Comparison of ENCODE assay signal across 15 cellular contexts in genomic region chr1:46580140-46580903, GRCh38. TPM values are rescaled to one million over a fixed set of nuclear protein-coding genes. Genes with fewer than 3 reads are reported as not detected.
A peak's percentile ranks its signal among the peaks of the same experiment; 100 is the strongest.
DNase-seq lines count a peak whose midpoint lies in the region; ATAC-seq, FAIRE-seq and TF ChIP-seq lines count a peak whose summit lies in the region.
"Had no signal": no experiment of that assay in that cellular context is flagged by ENCODE, and none has a peak within 500 bp of the region (broad histone marks: within the 10 kb centered on the region; RNA-seq: fewer than 3 reads in every experiment).

No MANE protein-coding gene starts in this region.

- DNase-seq in A172 (ENCODE audit: low spot score) (peak; percentile 5), ELR (ENCODE audit: low read depth) (peak; percentile 24), SKM-1 (lab: John Stamatoyannopoulos, UW; ENCODE audit: unreplicated experiment) (peak; percentile 80), endothelial cell of umbilical vein (ENCODE audit: low read depth, low spot score) (no peak), iPS-NIHi7 (ENCODE audit: extremely low spot score) (no peak)
- DNase-seq: NCI-H2081 treated with DMSO at 0.1 percent for 48 hours, psoas muscle had no signal

- no peak overlapping the region for H3K4me3 ChIP-seq in endothelial cell of umbilical vein (replicated peaks in 1 of 3; ENCODE audit: insufficient read depth in 1 of 3, low read depth in 1 of 3, low read length in 3 of 3)
- H3K4me3 ChIP-seq: BLaER1, psoas muscle had no signal

- no peak overlapping the region for H3K27ac ChIP-seq in endothelial cell of umbilical vein (ENCODE audit: insufficient read depth, low read depth, low read length)
- H3K27ac ChIP-seq: BLaER1, KMS-11, psoas muscle had no signal

- H3K79me2 ChIP-seq in endothelial cell of umbilical vein (ENCODE audit: control insufficient read depth, insufficient read depth, low read length): no peaks in the 10 kb centered on the region

- H3K9ac ChIP-seq in endothelial cell of umbilical vein (replicated peaks; ENCODE audit: extremely low read depth, insufficient read depth, low read length): no peak overlapping the region
- H3K9ac ChIP-seq: BLaER1, KMS-11 had no signal

- CTCF ChIA-PET in endothelial cell of umbilical vein (lab: Charles Lee): interaction anchor here (1.6 kb wide), 1 partner anchor 45 kb away, joined by 3 read pairs; no protein-coding TSS in a partner anchor

- no peak for ATAC-seq in GM21529 (IDR thresholded peaks at IDR 0.05; ENCODE audit: unreplicated experiment)
- no peak for ATAC-seq in HG02938 (IDR thresholded peaks at IDR 0.05; ENCODE audit: unreplicated experiment)
- no peak for ATAC-seq in GM18520 (IDR thresholded peaks at IDR 0.05; ENCODE audit: unreplicated experiment)
- ATAC-seq: stimulated activated memory B cell treated with anti-CD40 and anti-IgM and Interleukin-4, amounts not matched to agents 10 μg/mL and 1 μg/mL and 100 μg/mL, for 72 hours had no signal

- intact Hi-C loops in endothelial cell of umbilical vein (cut with micrococcal nuclease): no loop called here

- H4K20me1 ChIP-seq in endothelial cell of umbilical vein (replicated peaks; ENCODE audit: control insufficient read depth, extremely low read depth, insufficient read depth, low read length): no peaks in the 10 kb centered on the region
- H4K20me1 ChIP-seq: BLaER1 had no signal

- H3K27me3 ChIP-seq in endothelial cell of umbilical vein (ENCODE audit: control insufficient read depth in 2 of 2, insufficient read depth in 2 of 2, low read length in 2 of 2): no peaks in the 10 kb centered on the region
- H3K27me3 ChIP-seq: BLaER1 had no signal

- H3K9me1 ChIP-seq in endothelial cell of umbilical vein (replicated peaks; ENCODE audit: control insufficient read depth, extremely low read depth, insufficient read depth, low read length): no peaks in the 10 kb centered on the region

- dilution Hi-C loops in endothelial cell of umbilical vein (cut with MboI; ENCODE audit: extremely low pct_ligation_motif_present, low sequenced_read_pairs): no loop called here

- peaks cover 5 to 6% of the 10 kb centered on the region in 2 experiments for H3K36me3 ChIP-seq in endothelial cell of umbilical vein (ENCODE audit: control insufficient read depth in 2 of 2, extremely low read depth in 1 of 2, insufficient read depth in 2 of 2, low read length in 2 of 2)

- no peaks in the 10 kb centered on the region for H3K9me3 ChIP-seq in endothelial cell of umbilical vein (replicated peaks; ENCODE audit: control insufficient read depth, insufficient read depth, low read length)
- H3K9me3 ChIP-seq: BLaER1, psoas muscle had no signal

- no peak overlapping the region for H3K4me2 ChIP-seq in endothelial cell of umbilical vein (ENCODE audit: insufficient read depth, low read length)
- H3K4me2 ChIP-seq: BLaER1, KMS-11 had no signal

- FAIRE-seq in endothelial cell of umbilical vein (lab: Jason Lieb, UNC): peak; percentile 28
- FAIRE-seq: islet of Langerhans had no signal

- BruUV-seq in endothelial cell of umbilical vein (replicated peaks; lab: Mats Ljungman, UMichigan): no TSS peak

- H3K4me1 ChIP-seq in endothelial cell of umbilical vein (ENCODE audit: control insufficient read depth, extremely low read depth, insufficient read depth, low read length): no peaks in the 10 kb centered on the region
- H3K4me1 ChIP-seq: BLaER1, psoas muscle had no signal

- no peak for TF ChIP-seq POLR2A in endothelial cell of umbilical vein (IDR thresholded peaks at IDR 0.05; ENCODE audit: low read depth, low read length)

- no peak overlapping the region for H2AFZ ChIP-seq in endothelial cell of umbilical vein (ENCODE audit: low read depth, low read length)

- POLR2A ChIA-PET in endothelial cell of umbilical vein (lab: Charles Lee): no interaction called here

- TF ChIP-seq CTCF in endothelial cell of umbilical vein (IDR thresholded peaks at IDR 0.05; ENCODE audit: extremely low read depth in 1 of 2, insufficient read depth in 1 of 2, low read depth in 1 of 2, low read length in 2 of 2): no peak

TF ChIP-seq in endothelial cell of umbilical vein, 7 proteins besides CTCF, POLR2A, EP300 and RAD21:
- TF ChIP-seq FOS (IDR thresholded peaks at IDR 0.05; ENCODE audit: borderline replicate concordance, insufficient read depth, low read length): peak; percentile 22
- no peak for TF ChIP-seq GATA2 (IDR thresholded peaks at IDR 0.05; ENCODE audit: insufficient read depth, insufficient read length, low read depth, low read length)

RNA-seq across cellular contexts. Expression of gene MKNK1, which starts 23.7 kb away (rescaled TPM):
- 26.7 and 32.3 TPM in 2 replicates for total RNA-seq in A172 (2014; rRNA removed; shearing (Covaris generic))
- total RNA-seq in endothelial cell of umbilical vein: 37.3 and 42.6 TPM in 2 replicates
- 28.9 and 32.9 TPM in 2 replicates for polyA plus RNA-seq in endothelial cell of umbilical vein
- 21.7 and 25.8 TPM in 2 replicates for polyA plus RNA-seq in endothelial cell of umbilical vein (2011; cell fraction: cytosol; rRNA removed)
- 116 and 119 TPM in 2 replicates for polyA plus RNA-seq in endothelial cell of umbilical vein (2011; cell fraction: nucleus; rRNA removed)
- polyA plus RNA-seq in endothelial cell of umbilical vein (2012): 26.3 and 35.3 TPM in 2 replicates
- 31.5 and 38.8 TPM in 2 replicates for polyA minus RNA-seq in endothelial cell of umbilical vein
- 10.1 TPM for polyA minus RNA-seq in endothelial cell of umbilical vein (2011; cell fraction: cytosol; rRNA and poly(A)+ RNA removed)
- 30.6 and 32.6 TPM in 2 replicates for polyA minus RNA-seq in endothelial cell of umbilical vein (2011; cell fraction: nucleus; rRNA and poly(A)+ RNA removed)

RNA-seq across cellular contexts. Expression of gene KNCN, which starts 28.9 kb away (rescaled TPM):
- not detected in 2 replicates for total RNA-seq in A172 (2014; rRNA removed; shearing (Covaris generic))
- not detected in 2 replicates for total RNA-seq in endothelial cell of umbilical vein
- not detected in 2 replicates for polyA plus RNA-seq in endothelial cell of umbilical vein
- not detected in 2 replicates for polyA plus RNA-seq in endothelial cell of umbilical vein (2011; cell fraction: cytosol; rRNA removed)
- not detected in 2 replicates for polyA plus RNA-seq in endothelial cell of umbilical vein (2011; cell fraction: nucleus; rRNA removed)
- not detected in 2 replicates for polyA plus RNA-seq in endothelial cell of umbilical vein (2012)
- not detected in 2 replicates for polyA minus RNA-seq in endothelial cell of umbilical vein
- polyA minus RNA-seq in endothelial cell of umbilical vein (2011; cell fraction: cytosol; rRNA and poly(A)+ RNA removed): not detected
- not detected in 2 replicates for polyA minus RNA-seq in endothelial cell of umbilical vein (2011; cell fraction: nucleus; rRNA and poly(A)+ RNA removed)
- total RNA-seq: mucosa of gallbladder, psoas muscle had no signal
- polyA plus RNA-seq: psoas muscle had no signal

RNA-seq across cellular contexts. Expression of gene MOB3C, which starts 36.3 kb away (rescaled TPM):
- 5.8 and 7.9 TPM in 2 replicates for total RNA-seq in A172 (2014; rRNA removed; shearing (Covaris generic))
- 6.5 and 8.4 TPM in 2 replicates for total RNA-seq in endothelial cell of umbilical vein
- polyA plus RNA-seq in endothelial cell of umbilical vein: 6.1 and 7.0 TPM in 2 replicates
- polyA plus RNA-seq in endothelial cell of umbilical vein (2011; cell fraction: cytosol; rRNA removed): 4.3 and 5.0 TPM in 2 replicates
- 9.3 and 10.8 TPM in 2 replicates for polyA plus RNA-seq in endothelial cell of umbilical vein (2011; cell fraction: nucleus; rRNA removed)
- polyA plus RNA-seq in endothelial cell of umbilical vein (2012): 2.5 and 4.1 TPM in 2 replicates
- 6.0 and 7.1 TPM in 2 replicates for polyA minus RNA-seq in endothelial cell of umbilical vein
- 4.4 TPM for polyA minus RNA-seq in endothelial cell of umbilical vein (2011; cell fraction: cytosol; rRNA and poly(A)+ RNA removed)
- polyA minus RNA-seq in endothelial cell of umbilical vein (2011; cell fraction: nucleus; rRNA and poly(A)+ RNA removed): 5.7 and 8.9 TPM in 2 replicates

Comparison
In these comparisons a context has a peak if more than half of its experiments do, and no peak if none do; other contexts are left out.
1. DNase-seq: peak in A172 (single experiment), ELR (single experiment) and SKM-1 (single experiment); none in endothelial cell of umbilical vein (single experiment) and iPS-NIHi7 (single experiment).